ENCODE assay signal across 7 cellular contexts in the genomic region with DNA sequence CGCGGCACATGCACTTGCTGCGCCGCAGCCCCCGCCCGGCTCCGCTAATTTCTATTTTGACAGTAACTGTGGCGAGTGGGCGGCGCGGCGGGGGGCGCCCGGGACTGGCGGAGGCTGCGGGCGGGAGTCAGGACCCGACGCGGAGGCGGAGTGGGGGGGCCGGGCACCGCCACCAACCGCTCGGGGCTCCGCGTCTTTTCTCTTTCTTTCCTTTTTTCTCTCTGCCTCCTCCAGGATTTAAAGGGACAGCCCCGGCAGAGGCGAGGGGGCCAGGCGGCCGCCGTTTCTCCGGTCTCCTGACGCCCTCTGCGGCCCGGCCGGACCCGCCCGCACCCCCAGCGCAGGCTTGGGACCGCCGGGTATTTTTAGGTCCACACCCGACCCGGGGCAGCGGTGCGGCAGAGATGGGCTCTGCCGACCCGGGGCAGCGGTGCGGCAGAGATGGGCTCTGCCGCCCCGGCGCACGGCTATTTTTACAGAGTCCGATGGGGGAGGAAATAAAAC. TPM values are rescaled to one million over a fixed set of nuclear protein-coding genes. Genes with fewer than 3 reads are reported as not detected.
DNase-seq lines count a peak whose midpoint lies in the region; ATAC-seq and TF ChIP-seq lines count a peak whose summit lies in the region.

No MANE protein-coding gene starts in this region.

- peaks cover 25% of the 10 kb centered on the region for H4K20me1 ChIP-seq in neural progenitor cell (ENCODE audit: low read depth)

- no peaks in the 10 kb centered on the region for H3K36me3 ChIP-seq in neural progenitor cell

- H3K27ac Mint-ChIP-seq in activated CD4-positive, alpha-beta memory T cell treated with anti-CD3 and anti-CD28 coated beads for 36 hours = no peak overlapping the region
- no peak overlapping the region for H3K27ac Mint-ChIP-seq in neural progenitor cell

- peaks cover 66% of the 10 kb centered on the region for H3K27me3 Mint-ChIP-seq in activated CD4-positive, alpha-beta memory T cell treated with anti-CD3 and anti-CD28 coated beads for 36 hours
- H3K27me3 Mint-ChIP-seq in neural progenitor cell (ENCODE audit: insufficient read depth, low read depth) = peaks cover 65% of the 10 kb centered on the region

- TF ChIP-seq CTCF in GM13977 (IDR thresholded peaks at IDR 0.05; ENCODE audit: extremely low read depth, insufficient read depth, missing control alignments) (no peak), fibroblast of villous mesenchyme (IDR thresholded peaks at IDR 0.05; ENCODE audit: insufficient read depth, low read depth, low read length) (no peak), neural progenitor cell (IDR thresholded peaks at IDR 0.05) (no peak)

- DNase-seq in GM13977 (ENCODE audit: low spot score) (peak; percentile 39), fibroblast of villous mesenchyme (ENCODE audit: low read depth) (no peak), neural progenitor cell (ENCODE audit: low spot score) (no peak), NK-92 (lab: John Stamatoyannopoulos, UW; ENCODE audit: unreplicated experiment) (no peak)
- peak; percentile 16 for DNase-seq in activated CD4-positive, alpha-beta memory T cell treated with anti-CD3 and anti-CD28 coated beads for 36 hours

- peaks cover 30% of the 10 kb centered on the region for H3K4me1 ChIP-seq in neural progenitor cell

- H3F3A ChIP-seq in neural progenitor cell (ENCODE audit: low read depth) = peaks cover 31% of the 10 kb centered on the region

- peak overlapping the region; percentile 91 for H3K4me2 ChIP-seq in neural progenitor cell

- intact Hi-C loops in activated CD4-positive, alpha-beta memory T cell treated with anti-CD3 and anti-CD28 coated beads for 36 hours (cut with micrococcal nuclease) = loop anchor here (5.0 kb wide), 1 partner anchor 477 kb away; the partner anchor contains the start of gene SMAD2

- peak; percentile 34 for ATAC-seq in HG03571 (IDR thresholded peaks at IDR 0.05; ENCODE audit: unreplicated experiment)
- no peak for ATAC-seq in HG03469 (IDR thresholded peaks at IDR 0.05; ENCODE audit: unreplicated experiment)

- H3K4me3 ChIP-seq in fibroblast of villous mesenchyme (ENCODE audit: low read depth, low read length) (peak overlapping the region; percentile 76), neural progenitor cell (peak overlapping the region; percentile 82)

- no peaks in the 10 kb centered on the region for H3K36me3 Mint-ChIP-seq in activated CD4-positive, alpha-beta memory T cell treated with anti-CD3 and anti-CD28 coated beads for 36 hours
- no peaks in the 10 kb centered on the region for H3K36me3 Mint-ChIP-seq in neural progenitor cell

- no peaks in the 10 kb centered on the region for H3K79me2 ChIP-seq in neural progenitor cell (ENCODE audit: low read depth)

- CTCF ChIA-PET in activated CD4-positive, alpha-beta memory T cell treated with anti-CD3 and anti-CD28 coated beads for 36 hours (lab: Charles Lee) = interaction anchor here (0.7 kb wide), 1 partner anchor 35 kb away, joined by 3 read pairs; no protein-coding TSS in a partner anchor

- peak overlapping the region; percentile 61 for H3K4me3 Mint-ChIP-seq in activated CD4-positive, alpha-beta memory T cell treated with anti-CD3 and anti-CD28 coated beads for 36 hours
- peak overlapping the region; percentile 83 for H3K4me3 Mint-ChIP-seq in neural progenitor cell

- POLR2A ChIA-PET in activated CD4-positive, alpha-beta memory T cell treated with anti-CD3 and anti-CD28 coated beads for 36 hours (lab: Charles Lee) = no interaction called here

- no peaks in the 10 kb centered on the region for H3K9me3 ChIP-seq in neural progenitor cell (ENCODE audit: low read depth)

- in situ Hi-C loops in GM13977 (cut with MboI; ENCODE audit: low pct_unique_long_range_greater_than_20kb, low sequenced_read_pairs, unreplicated experiment) = no loop called here

- peak overlapping the region; percentile 85 for H2AFZ ChIP-seq in neural progenitor cell (replicated peaks)

- H3K27me3 ChIP-seq in neural progenitor cell = peaks cover 93% of the 10 kb centered on the region

- H3K27ac ChIP-seq in neural progenitor cell = no peak overlapping the region

- no peak overlapping the region for H3K9ac ChIP-seq in neural progenitor cell

- H3K9me3 Mint-ChIP-seq in activated CD4-positive, alpha-beta memory T cell treated with anti-CD3 and anti-CD28 coated beads for 36 hours = peaks cover 2% of the 10 kb centered on the region
- peaks cover 2% of the 10 kb centered on the region for H3K9me3 Mint-ChIP-seq in neural progenitor cell

- peaks cover 12% of the 10 kb centered on the region for H3K4me1 Mint-ChIP-seq in activated CD4-positive, alpha-beta memory T cell treated with anti-CD3 and anti-CD28 coated beads for 36 hours (ENCODE audit: low read depth)
- H3K4me1 Mint-ChIP-seq in neural progenitor cell = peaks cover 23% of the 10 kb centered on the region

RNA-seq across cellular contexts. Expression of gene ZBTB7C, which starts 0.5 kb away (rescaled TPM):
- under 1 TPM in 1 of 2 experiments, not detected in 1; 0.05 TPM for total RNA-seq in activated CD4-positive, alpha-beta memory T cell treated with anti-CD3 and anti-CD28 coated beads for 36 hours
- not detected in 2 replicates for total RNA-seq in fibroblast of villous mesenchyme
- 0.15 and 2.3 TPM in 2 replicates for total RNA-seq in neural progenitor cell (ENCODE audit: low replicate concordance)

Comparison
In these comparisons a context has a peak if more than half of its experiments do, and no peak if none do; other contexts are left out.
1. DNase-seq: peak in GM13977 (single experiment) and activated CD4-positive, alpha-beta memory T cell treated with anti-CD3 and anti-CD28 coated beads for 36 hours (single experiment); none in fibroblast of villous mesenchyme (single experiment), neural progenitor cell (single experiment) and NK-92 (single experiment).